In genomic region chr5:124806026-124806856, GRCh38 we compare ENCODE assay signal across 8 cellular contexts. TPM values are rescaled to one million over a fixed set of nuclear protein-coding genes. Genes with fewer than 3 reads are reported as not detected.
DNase-seq lines count a peak whose midpoint lies in the region; ATAC-seq and TF ChIP-seq lines count a peak whose summit lies in the region.

No MANE protein-coding gene starts in this region.

- DNase-seq in NCI-H1417 (lab: John Stamatoyannopoulos, UW) (peak; percentile 82 to 96 (median 91)), heart right ventricle (peak; percentile 72 to 84), renal cortical epithelial cell (ENCODE audit: low read depth) (peak; percentile 94), GDM1 (lab: John Stamatoyannopoulos, UW) (no peak), immature natural killer cell (no peak)
- DNase-seq in stimulated activated CD4-positive, alpha-beta T cell treated with anti-CD3 and anti-CD28 coated beads, Interleukin-4, amount 100 ng/mL, for 4 hours = no peak

- no peaks in the 10 kb centered on the region for H3K27me3 ChIP-seq in heart right ventricle

- H3K27ac ChIP-seq in heart right ventricle = peak overlapping the region in 1 of 10 donors; percentile 8

- H3K4me1 ChIP-seq in heart right ventricle = peaks cover 0 to 13% (median 9%) of the 10 kb centered on the region in 9 donors

- no peak overlapping the region for H3K4me3 Mint-ChIP-seq in immature natural killer cell

- no peaks in the 10 kb centered on the region for H3K9me3 Mint-ChIP-seq in immature natural killer cell

- no peaks in the 10 kb centered on the region for H3K9me3 ChIP-seq in heart right ventricle

- no peak for TF ChIP-seq CTCF in heart right ventricle (IDR thresholded peaks at IDR 0.05)

- 31 to 34% methylated on average over 11 of the region's 11 CpGs for WGBS in heart right ventricle, 2 donors

- peak; percentile 98 for ATAC-seq in SK-N-SH treated with all-trans-retinoic acid at 6 μM for 48 hours
- peak; percentile 38 to 90 (median 82) for ATAC-seq in heart right ventricle
- no peak for ATAC-seq in GM21390 (IDR thresholded peaks at IDR 0.05; ENCODE audit: unreplicated experiment)

- H3K4me1 Mint-ChIP-seq in immature natural killer cell = no peaks in the 10 kb centered on the region

- H3K4me3 ChIP-seq in heart right ventricle = no peak overlapping the region

- H3K36me3 ChIP-seq in heart right ventricle = no peaks in the 10 kb centered on the region

- peaks cover 0 to 4% (median 3%) of the 10 kb centered on the region in 3 donors for H3K36me3 Mint-ChIP-seq in immature natural killer cell

- intact Hi-C loops in heart right ventricle (cut with DNase I) = no loop called here

- peaks cover 0 to 4% (median 0%) of the 10 kb centered on the region in 3 donors for H3K27me3 Mint-ChIP-seq in immature natural killer cell (ENCODE audit: low read depth in 3 of 3)

- H3K27ac Mint-ChIP-seq in immature natural killer cell = no peak overlapping the region

TF ChIP-seq in SK-N-SH treated with all-trans-retinoic acid at 6 μM for 48 hours, 23 proteins besides CTCF, POLR2A, EP300 and RAD21:
- TF ChIP-seq SNAI2 (CRISPR knock-in tag; IDR thresholded peaks at IDR 0.05) = 0 out of 2 replicates have a peak, but pooled peaks have one; percentile 18
- TF ChIP-seq TCF4 (CRISPR knock-in tag; IDR thresholded peaks at IDR 0.05; ENCODE audit: borderline replicate concordance) = 0 out of 2 replicates have a peak, but pooled peaks have one; percentile 18
- TF ChIP-seq ZNF8 (CRISPR knock-in tag; IDR thresholded peaks at IDR 0.05) = no peak

RNA-seq across cellular contexts. Expression of gene ZNF608, which starts 59.8 kb away (rescaled TPM):
- total RNA-seq in heart right ventricle = 10 to 100 TPM in 9 of 10 donors, 1 to 10 TPM in 1; 9.8 to 22.9 (median 13.1) TPM
- polyA plus RNA-seq in heart right ventricle = 10 to 100 TPM in 1 of 2 donors, 1 to 10 TPM in 1; 3.3 to 17.2 TPM
- total RNA-seq in renal cortical epithelial cell = 59.6 and 116 TPM in 2 replicates
- not detected for polyA plus RNA-seq in immature natural killer cell

Comparison
In these comparisons a context has a peak if more than half of its experiments do, and no peak if none do; other contexts are left out.
1. DNase-seq: peak in NCI-H1417 (3 of 3), heart right ventricle (2 of 2) and renal cortical epithelial cell (single experiment); none in stimulated activated CD4-positive, alpha-beta T cell treated with anti-CD3 and anti-CD28 coated beads, Interleukin-4, amount 100 ng/mL, for 4 hours (0 of 2), GDM1 (single experiment) and immature natural killer cell (0 of 3).